10 cellular contexts compared by ENCODE assay signal in genomic region chr15:43593328-43594183, GRCh38. TPM values are rescaled to one million over a fixed set of nuclear protein-coding genes. Genes with fewer than 3 reads are reported as not detected.
A peak's percentile ranks its signal among the peaks of the same experiment; 100 is the strongest.
DNase-seq lines count a peak whose midpoint lies in the region; ATAC-seq, FAIRE-seq and TF ChIP-seq lines count a peak whose summit lies in the region.
"Not testable (repeated sequence)": the region's sequence is repeated elsewhere in the genome, so short reads cannot be mapped to it uniquely, and the experiment has no call there.
"Had no signal": no experiment of that assay in that cellular context is flagged by ENCODE, and none has a peak within 500 bp of the region (broad histone marks: within the 10 kb centered on the region; RNA-seq: fewer than 3 reads in every experiment).

CKMT1B (plus strand) TSS chr15:43594027; CDS start chr15:43594219, 192 bp downstream.

- peaks cover 15% of the 10 kb centered on the region for H3K27me3 Mint-ChIP-seq in CD4-positive, alpha-beta T cell
- peaks cover 14% of the 10 kb centered on the region for H3K27me3 Mint-ChIP-seq in activated CD8-positive, alpha-beta memory T cell treated with anti-CD3 and anti-CD28 coated beads, Interleukin-2, amount 10 ng/mL, durations not matched to agents 7 days and 5 days

- not testable (repeated sequence) for H3K4me2 ChIP-seq in PC-3 (ENCODE audit: low read length); mammary epithelial cell (ENCODE audit: insufficient read depth, low read depth, low read length); HepG2 (ENCODE audit: low read depth, low read length)

- not testable (repeated sequence) for H3K4me1 Mint-ChIP-seq in CD4-positive, alpha-beta T cell (ENCODE audit: low read depth); activated CD8-positive, alpha-beta memory T cell treated with anti-CD3 and anti-CD28 coated beads, Interleukin-2, amount 10 ng/mL, durations not matched to agents 7 days and 5 days

- FAIRE-seq in HepG2 (lab: Jason Lieb, UNC), result peak; percentile 81
- FAIRE-seq in pancreas (lab: Jason Lieb, UNC), result not testable (repeated sequence)

- H3K9me2 ChIP-seq in PC-3 (replicated peaks; ENCODE audit: low read length), result not testable (repeated sequence)

- not testable (repeated sequence) for H3K9ac ChIP-seq in PC-3 (ENCODE audit: low read length); mammary epithelial cell (ENCODE audit: insufficient read depth, low read length); HepG2 (ENCODE audit: insufficient read depth, low read depth, low read length)

- H3K27me3 ChIP-seq in CD4-positive, alpha-beta T cell (ENCODE audit: control insufficient read depth, insufficient read depth, low read length); PC-3 (ENCODE audit: low read length); mammary epithelial cell (ENCODE audit: insufficient read depth, low read length); esophagus squamous epithelium; HepG2 (ENCODE audit: control insufficient read depth in 1 of 2, insufficient read depth in 2 of 2, low read length in 2 of 2); pancreas; upper lobe of left lung: not testable (repeated sequence)

- DNase-seq in CD4-positive, alpha-beta T cell; PC-3; activated CD8-positive, alpha-beta memory T cell treated with anti-CD3 and anti-CD28 coated beads, Interleukin-2, amount 10 ng/mL, durations not matched to agents 7 days and 5 days; mammary epithelial cell; esophagus squamous epithelium (lab: John Stamatoyannopoulos, UW); HepG2 (ENCODE audit: low spot score); pancreas; upper lobe of left lung: not testable (repeated sequence)

- H3K36me3 ChIP-seq in PC-3 (ENCODE audit: low read depth, low read length); mammary epithelial cell (ENCODE audit: insufficient read depth, low read length); HepG2 (replicated peaks in 1 of 2; ENCODE audit: control insufficient read depth in 1 of 2, insufficient read depth in 2 of 2, low read length in 2 of 2); pancreas; upper lobe of left lung: not testable (repeated sequence)
- peaks cover 0 to 11% (median 0%) of the 10 kb centered on the region in 3 donors for H3K36me3 ChIP-seq in esophagus squamous epithelium

- not testable (repeated sequence) for TF ChIP-seq EP300 in HepG2 (IDR thresholded peaks at IDR 0.05; ENCODE audit: low read depth in 2 of 2, low read length in 2 of 2); HepG2 (CRISPR knock-in tag; IDR thresholded peaks at IDR 0.05; ENCODE audit: borderline replicate concordance); upper lobe of left lung (IDR thresholded peaks at IDR 0.05)

- WGBS in mammary epithelial cell (ENCODE audit: low coverage, missing lambda C conversion rate), result no CpG with 5 or more reads among the region's 42 CpGs
- no CpG with 5 or more reads among the region's 42 CpGs for WGBS in esophagus squamous epithelium, 2 donors
- no CpG with 5 or more reads among the region's 42 CpGs for WGBS in HepG2 (ENCODE audit: low lambda C conversion rate)
- no CpG with 5 or more reads among the region's 42 CpGs for WGBS in pancreas, 2 donors
- no CpG with 5 or more reads among the region's 42 CpGs for WGBS in upper lobe of left lung, 2 donors

- TF ChIP-seq POLR2A in esophagus squamous epithelium (IDR thresholded peaks at IDR 0.05); HepG2 (IDR thresholded peaks at IDR 0.05; ENCODE audit: insufficient read depth in 1 of 2, low read depth in 2 of 2, low read length in 2 of 2); upper lobe of left lung (IDR thresholded peaks at IDR 0.05): not testable (repeated sequence)

- CTCF ChIA-PET in CD4-positive, alpha-beta T cell (lab: Charles Lee); PC-3 (lab: Charles Lee); activated CD8-positive, alpha-beta memory T cell treated with anti-CD3 and anti-CD28 coated beads, Interleukin-2, amount 10 ng/mL, durations not matched to agents 7 days and 5 days (lab: Charles Lee); mammary epithelial cell (lab: Charles Lee; ENCODE audit: low non-redundant PET); HepG2 (lab: Yijun Ruan, JAX; ENCODE audit: low intra/inter-chr PET ratio, low total read pairs): not testable (repeated sequence)

- dilution Hi-C loops in mammary epithelial cell (cut with HindIII; ENCODE audit: low sequenced_read_pairs), result not testable (repeated sequence)

- BruUV-seq in PC-3 (replicated peaks; lab: Mats Ljungman, UMichigan), result TSS peak; percentile 57
- TSS peak; percentile 69 for BruUV-seq in mammary epithelial cell (replicated peaks; lab: Mats Ljungman, UMichigan)
- BruUV-seq in HepG2 (replicated peaks; lab: Mats Ljungman, UMichigan), result not testable (repeated sequence)

- not testable (repeated sequence) for H2AFZ ChIP-seq in PC-3 (ENCODE audit: low read length); mammary epithelial cell (ENCODE audit: low read depth, low read length); HepG2 (ENCODE audit: low read length)

- in situ Hi-C loops in mammary epithelial cell (cut with MboI; ENCODE audit: low sequenced_read_pairs in 2 of 2); HepG2 (cut with HindIII; ENCODE audit: extremely low pct_ligation_motif_present, low pct_unique_long_range_greater_than_20kb): not testable (repeated sequence)

- peak; percentile 22 for ATAC-seq in CD4-positive, alpha-beta T cell (ENCODE audit: poor library complexity)
- ATAC-seq in PC-3 (peak; percentile 57), HepG2 (peak; percentile 69), pancreas (peak; percentile 72 to 90 (median 84)), upper lobe of left lung (ENCODE audit: low FRiP score in 2 of 2) (peak; percentile 22 to 78)
- peak; percentile 21 for ATAC-seq in activated CD8-positive, alpha-beta memory T cell treated with anti-CD3 and anti-CD28 coated beads, Interleukin-2, amount 10 ng/mL, durations not matched to agents 7 days and 5 days

- H3F3A ChIP-seq in PC-3 (ENCODE audit: low read length, unreplicated experiment), result not testable (repeated sequence)

- H3K27ac Mint-ChIP-seq in CD4-positive, alpha-beta T cell; activated CD8-positive, alpha-beta memory T cell treated with anti-CD3 and anti-CD28 coated beads, Interleukin-2, amount 10 ng/mL, durations not matched to agents 7 days and 5 days: not testable (repeated sequence)

- not testable (repeated sequence) for H3K27ac ChIP-seq in CD4-positive, alpha-beta T cell (ENCODE audit: low read depth, low read length); PC-3 (ENCODE audit: low read length); mammary epithelial cell (ENCODE audit: insufficient read depth, low read depth, low read length); esophagus squamous epithelium; HepG2 (ENCODE audit: extremely low read length, insufficient read depth, low read length); pancreas; upper lobe of left lung

- not testable (repeated sequence) for H3K4me3 Mint-ChIP-seq in CD4-positive, alpha-beta T cell; activated CD8-positive, alpha-beta memory T cell treated with anti-CD3 and anti-CD28 coated beads, Interleukin-2, amount 10 ng/mL, durations not matched to agents 7 days and 5 days

- not testable (repeated sequence) for H3K4me1 ChIP-seq in PC-3 (ENCODE audit: insufficient read depth, low read length); mammary epithelial cell (ENCODE audit: insufficient read depth, low read length); esophagus squamous epithelium; HepG2 (ENCODE audit: insufficient read depth, low read length); pancreas; upper lobe of left lung

- TF ChIP-seq RAD21 in HepG2 (CRISPR knock-in tag; IDR thresholded peaks at IDR 0.05), result not testable (repeated sequence)

- TF ChIP-seq CTCF in CD4-positive, alpha-beta T cell (IDR thresholded peaks at IDR 0.05); PC-3 (conservative IDR thresholded peaks at IDR 0.05; ENCODE audit: low read depth, low read length); mammary epithelial cell (conservative IDR thresholded peaks at IDR 0.05 in 1 of 2, IDR thresholded peaks at IDR 0.05 in 1 of 2; ENCODE audit: extremely low read depth in 1 of 2, insufficient read depth in 1 of 2, low read depth in 1 of 2, low read length in 2 of 2); esophagus squamous epithelium (IDR thresholded peaks at IDR 0.05); HepG2 (CRISPR knock-in tag; IDR thresholded peaks at IDR 0.05); pancreas (IDR thresholded peaks at IDR 0.05); upper lobe of left lung (IDR thresholded peaks at IDR 0.05): not testable (repeated sequence)

- intact Hi-C loops in CD4-positive, alpha-beta T cell (cut with DNase I, micrococcal nuclease); PC-3 (cut with micrococcal nuclease); mammary epithelial cell (cut with micrococcal nuclease); esophagus squamous epithelium (cut with DNase I); HepG2 (cut with micrococcal nuclease; ENCODE audit: unreplicated experiment); pancreas (cut with DNase I): not testable (repeated sequence)

- H3K79me2 ChIP-seq in PC-3 (ENCODE audit: low read length); mammary epithelial cell (ENCODE audit: insufficient read depth, low read length); HepG2 (ENCODE audit: insufficient read depth, low read length): not testable (repeated sequence)

- not testable (repeated sequence) for H4K20me1 ChIP-seq in PC-3 (ENCODE audit: low read length); mammary epithelial cell (ENCODE audit: insufficient read depth, low read length); HepG2 (ENCODE audit: insufficient read depth, low read length)

- not testable (repeated sequence) for H3K9me3 Mint-ChIP-seq in CD4-positive, alpha-beta T cell; activated CD8-positive, alpha-beta memory T cell treated with anti-CD3 and anti-CD28 coated beads, Interleukin-2, amount 10 ng/mL, durations not matched to agents 7 days and 5 days (ENCODE audit: low read depth)

- POLR2A ChIA-PET in CD4-positive, alpha-beta T cell (lab: Charles Lee); PC-3 (lab: Charles Lee; ENCODE audit: unreplicated experiment); HepG2 (lab: Yijun Ruan, JAX): not testable (repeated sequence)

- H3K9me3 ChIP-seq in CD4-positive, alpha-beta T cell (ENCODE audit: control insufficient read depth, low read length); PC-3 (ENCODE audit: low read length); mammary epithelial cell (replicated peaks; ENCODE audit: insufficient read depth, low read length); esophagus squamous epithelium; HepG2 (ENCODE audit: low read length); pancreas; upper lobe of left lung: not testable (repeated sequence)

- H3K36me3 Mint-ChIP-seq in CD4-positive, alpha-beta T cell (ENCODE audit: low read depth); activated CD8-positive, alpha-beta memory T cell treated with anti-CD3 and anti-CD28 coated beads, Interleukin-2, amount 10 ng/mL, durations not matched to agents 7 days and 5 days: not testable (repeated sequence)

- not testable (repeated sequence) for H3K4me3 ChIP-seq in PC-3 (ENCODE audit: low read length); mammary epithelial cell (replicated peaks in 1 of 3; ENCODE audit: insufficient read depth in 1 of 3, low read depth in 2 of 3, low read length in 3 of 3); esophagus squamous epithelium; HepG2 (replicated peaks in 1 of 3; ENCODE audit: insufficient read depth in 1 of 3, low read depth in 2 of 3, low read length in 3 of 3); pancreas; upper lobe of left lung

RNA-seq across cellular contexts. Expression of gene CKMT1B, which starts in this region (rescaled TPM):
- not detected for total RNA-seq in CD4-positive, alpha-beta T cell
- total RNA-seq in PC-3 (2014; rRNA removed) (6.1 and 8.7 TPM in 2 replicates), mammary epithelial cell (10 to 100 TPM; 22.0 to 47.5 TPM), esophagus squamous epithelium (100 to 1,000 TPM in 2 of 4 donors, 10 to 100 TPM in 2; 60.7 to 159 (median 87.4) TPM), HepG2 (2016; rRNA removed; fragmentation: Illumina TruSeq; extraction: Trizol) (0.58 and 0.73 TPM in 2 replicates), pancreas (1 to 10 TPM in 5 of 6 donors, under 1 TPM in 1; 0.97 to 3.5 (median 3.1) TPM), upper lobe of left lung (1 to 10 TPM in 3 of 6 donors, under 1 TPM in 3; 0.30 to 10.0 (median 2.3) TPM)
- total RNA-seq in activated CD8-positive, alpha-beta memory T cell treated with anti-CD3 and anti-CD28 coated beads, Interleukin-2, amount 10 ng/mL, durations not matched to agents 7 days and 5 days, result under 1 TPM in 1 of 2 experiments, not detected in 1; 0.40 TPM
- polyA plus RNA-seq in mammary epithelial cell (54.1 TPM), HepG2 (2011; rRNA removed) (0.17 and 0.34 TPM in 2 replicates), pancreas (1 to 10 TPM; 2.7 to 8.5 TPM)
- 177 TPM for polyA minus RNA-seq in mammary epithelial cell
- not detected in 2 replicates for total RNA-seq in HepG2 (2016; cell fraction: cytosol; rRNA removed; fragmentation: Illumina TruSeq; extraction: Trizol; ENCODE audit: low read depth)
- 0.65 TPM in 2 replicates for total RNA-seq in HepG2 (2016; cell fraction: insoluble cytoplasmic fraction; rRNA removed; fragmentation: Illumina TruSeq; extraction: Trizol)
- 0.22 TPM in 1 of 2 replicates, not detected in the other for total RNA-seq in HepG2 (2016; cell fraction: membrane; rRNA removed; fragmentation: Illumina TruSeq; extraction: Trizol)
- total RNA-seq in HepG2 (2016; cell fraction: nucleus; rRNA removed; fragmentation: Illumina TruSeq; extraction: Trizol), result 0.31 and 0.50 TPM in 2 replicates
- 0.13 and 0.14 TPM in 2 replicates for polyA plus RNA-seq in HepG2 (2011; cell fraction: cytosol; rRNA removed)
- polyA plus RNA-seq in HepG2 (2011; cell fraction: nucleus; rRNA removed), result 0.50 and 1.0 TPM in 2 replicates
- polyA plus RNA-seq in HepG2 (2012), result 0.13 and 1.1 TPM in 2 replicates
- polyA plus RNA-seq in HepG2 (2016; cell fraction: cytosol; fragmentation: Illumina TruSeq; extraction: Trizol; ENCODE audit: low read depth), result not detected in 2 replicates
- 0.84 and 1.3 TPM in 2 replicates for polyA plus RNA-seq in HepG2 (2016; cell fraction: insoluble cytoplasmic fraction; fragmentation: Illumina TruSeq; extraction: Trizol; ENCODE audit: low read depth)
- polyA plus RNA-seq in HepG2 (2016; cell fraction: membrane; fragmentation: Illumina TruSeq; extraction: Trizol; ENCODE audit: low read depth), result 0.12 and 0.27 TPM in 2 replicates
- polyA plus RNA-seq in HepG2 (2016; cell fraction: nucleus; fragmentation: Illumina TruSeq; extraction: Trizol; ENCODE audit: insufficient read depth, low read depth), result 0.95 and 0.96 TPM in 2 replicates
- 0.20 and 1.1 TPM in 2 replicates for polyA minus RNA-seq in HepG2 (2011; rRNA and poly(A)+ RNA removed; ENCODE audit: low replicate concordance)
- not detected in 2 replicates for polyA minus RNA-seq in HepG2 (2011; cell fraction: cytosol; rRNA and poly(A)+ RNA removed)
- 0.26 and 0.62 TPM in 2 replicates for polyA minus RNA-seq in HepG2 (2011; cell fraction: nucleus; rRNA and poly(A)+ RNA removed)
- total RNA-seq: M059J, pulmonary artery endothelial cell had no signal

Comparison
In these comparisons a context has a peak if more than half of its experiments do, and no peak if none do; other contexts are left out.
1. Peak in ATAC-seq in CD4-positive, alpha-beta T cell; RNA of the gene not detected or under 1 TPM.
2. Peak in ATAC-seq in activated CD8-positive, alpha-beta memory T cell treated with anti-CD3 and anti-CD28 coated beads, Interleukin-2, amount 10 ng/mL, durations not matched to agents 7 days and 5 days; RNA of the gene not detected or under 1 TPM.
3. ATAC-seq: peak in every context shown above with its lines; median percentile 84 in pancreas; 69 in HepG2; 57 in PC-3; 50 in upper lobe of left lung; 22 in CD4-positive, alpha-beta T cell; 21 in activated CD8-positive, alpha-beta memory T cell treated with anti-CD3 and anti-CD28 coated beads, Interleukin-2, amount 10 ng/mL, durations not matched to agents 7 days and 5 days.